ENCODE assay signal across 8 cellular contexts in the genomic region with DNA sequence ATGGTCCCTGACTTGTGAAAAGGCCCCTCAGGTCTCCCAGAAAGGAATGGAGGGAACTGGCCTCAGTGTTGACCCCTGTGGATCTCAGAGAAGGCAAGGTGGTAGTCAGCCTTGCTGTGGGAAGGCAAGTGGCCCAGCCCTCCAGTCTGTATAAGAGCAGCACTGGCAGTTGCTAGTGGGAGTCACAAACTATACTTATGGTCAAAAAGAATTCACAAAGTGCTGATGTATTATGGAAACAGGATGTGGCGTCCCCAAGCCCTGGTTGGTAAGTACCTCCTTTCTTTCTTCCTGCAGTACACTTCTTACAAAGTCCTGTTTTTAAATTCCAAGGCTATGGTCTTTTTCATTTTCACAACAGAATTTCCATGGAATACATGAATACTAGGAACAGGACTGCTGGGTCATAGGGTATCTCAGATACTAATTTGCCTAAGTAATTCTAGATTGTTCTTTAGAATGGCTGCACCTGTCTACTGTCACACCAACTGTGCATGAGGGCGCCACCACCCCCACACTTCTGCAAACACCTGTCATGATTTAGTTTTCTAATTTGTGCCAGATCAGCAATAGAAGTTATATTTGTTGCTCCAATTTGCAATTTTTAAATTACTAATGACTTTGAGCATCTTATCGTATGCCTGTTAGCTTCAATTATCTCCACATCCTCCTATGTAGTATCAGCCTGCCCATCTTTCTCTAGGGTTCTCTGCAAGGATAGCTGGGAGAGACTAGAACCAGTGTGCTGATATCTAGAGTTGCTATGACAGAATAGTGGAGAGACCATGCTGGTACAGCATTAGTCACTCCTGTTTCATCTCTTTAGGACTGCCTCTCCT. TPM values are rescaled to one million over a fixed set of nuclear protein-coding genes. Genes with fewer than 3 reads are reported as not detected.
DNase-seq lines count a peak whose midpoint lies in the region; ATAC-seq lines count a peak whose summit lies in the region.

No MANE protein-coding gene starts in this region.

- ATAC-seq in GM21390 (IDR thresholded peaks at IDR 0.05; ENCODE audit: unreplicated experiment) (peak; percentile 66), HG03442 (IDR thresholded peaks at IDR 0.05; ENCODE audit: unreplicated experiment) (peak; percentile 73)

- DNase-seq in NCI-H748 (lab: John Stamatoyannopoulos, UW; ENCODE audit: unreplicated experiment) (peak; percentile 35), NCI-H748 treated with DMSO at 0.1 percent for 48 hours (lab: John Stamatoyannopoulos, UW) (no peak), myocyte (ENCODE audit: low read depth) (peak; percentile 34), UCSD-AML1 (lab: John Stamatoyannopoulos, UW; ENCODE audit: unreplicated experiment) (no peak), DMS53 treated with DMSO at 0.1 percent for 48 hours (lab: John Stamatoyannopoulos, UW; ENCODE audit: unreplicated experiment) (no peak), ACHN (no peak)

- in situ Hi-C loops in ACHN (cut with HindIII; ENCODE audit: low pct_ligation_motif_present, low pct_unique_long_range_greater_than_20kb, low sequenced_read_pairs): loop anchor here (25.0 kb wide), 1 partner anchor 528 kb away; no protein-coding TSS in a partner anchor

RNA-seq across cellular contexts. Expression of a gene that starts 40.7 kb away (rescaled TPM):
- 77.9 and 105 TPM in 2 replicates for total RNA-seq in myocyte
- polyA plus RNA-seq in myocyte (2012): 49.0 TPM

Comparison
In these comparisons a context has a peak if more than half of its experiments do, and no peak if none do; other contexts are left out.
1. DNase-seq: peak in NCI-H748 (single experiment) and myocyte (single experiment); none in NCI-H748 treated with DMSO at 0.1 percent for 48 hours (single experiment), UCSD-AML1 (single experiment), DMS53 treated with DMSO at 0.1 percent for 48 hours (single experiment) and ACHN (single experiment).